In the genomic region with DNA sequence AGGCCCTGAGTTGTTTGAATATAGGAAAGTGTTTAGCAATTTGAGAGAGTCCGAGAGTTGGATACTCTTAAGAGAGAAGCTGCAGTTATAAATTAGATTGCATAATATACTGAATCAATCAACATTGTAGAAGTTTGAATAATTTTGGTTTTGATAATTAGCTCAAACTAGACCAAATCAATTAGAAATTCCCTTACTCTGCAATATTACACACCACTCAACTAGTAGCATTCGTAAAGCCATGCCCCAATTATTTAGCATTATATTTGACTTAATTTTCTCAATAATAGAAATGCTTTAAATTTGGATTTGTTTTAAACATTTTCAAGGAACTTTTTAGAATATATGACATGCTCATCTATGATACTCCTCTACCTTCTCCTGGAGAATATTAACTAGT, we compare ENCODE assay signal across 2 cellular contexts.
TF ChIP-seq lines count a peak whose summit lies in the region.

No MANE protein-coding gene starts in this region.

TF ChIP-seq in HepG2, 621 proteins besides CTCF, POLR2A, EP300 and RAD21:
- no peak for TF ChIP-seq ZNF724P (CRISPR knock-in tag; IDR thresholded peaks at IDR 0.05; ENCODE audit: borderline replicate concordance)
- TF ChIP-seq MAFF (IDR thresholded peaks at IDR 0.05; ENCODE audit: low read depth, low read length) = peak; percentile 78
- TF ChIP-seq MAFK (conservative IDR thresholded peaks at IDR 0.05 in 1 of 2, IDR thresholded peaks at IDR 0.05 in 1 of 2; ENCODE audit: low read length in 2 of 2) = peak; percentile 83 to 88

TF ChIP-seq in H1, 55 proteins besides CTCF, POLR2A, EP300 and RAD21:
- TF ChIP-seq TAF1 (IDR thresholded peaks at IDR 0.05; ENCODE audit: low read depth, low read length) = no peak
- no peak for TF ChIP-seq GTF2F1 (IDR thresholded peaks at IDR 0.05; ENCODE audit: borderline replicate concordance, low read depth, low read length)
- TF ChIP-seq RFX5 (IDR thresholded peaks at IDR 0.05; ENCODE audit: borderline replicate concordance, low read depth, low read length) = no peak
- TF ChIP-seq POLR2AphosphoS5 (IDR thresholded peaks at IDR 0.05; ENCODE audit: low read depth, low read length) = no peak
- TF ChIP-seq CHD1 (IDR thresholded peaks at IDR 0.05; ENCODE audit: low read depth, low read length) = no peak
- no peak for TF ChIP-seq YY1 (IDR thresholded peaks at IDR 0.05; ENCODE audit: low read depth, low read length)
- TF ChIP-seq MAFK (IDR thresholded peaks at IDR 0.05; ENCODE audit: low read depth, low read length) = peak; percentile 6; the same call in 1 of the 2 replicates
